Comparison of ENCODE assay signal across 27 cellular contexts in genomic region chr6:14415452-14415851, GRCh38.
"Had no signal": no experiment of that assay in that cellular context is flagged by ENCODE, and none has a peak within 500 bp of the region (broad histone marks: within the 10 kb centered on the region; RNA-seq: fewer than 3 reads in every experiment).

No MANE protein-coding gene starts in this region.

- DNase-seq: colonic mucosa; cortex of kidney; effector CD8-positive, alpha-beta T cell; effector memory CD8-positive, alpha-beta T cell; endodermal cell; erythroblast; esophagus squamous epithelium; foreskin fibroblast; foreskin melanocyte; gastrocnemius medialis; glutamatergic neuron; head of caudate nucleus; heart right ventricle; hippocampal formation; left cardiac atrium; left lung; left ventricle myocardium superior; lower lobe of right lung; mesendoderm; midbrain; naive thymus-derived CD4-positive, alpha-beta T cell had no signal

- H3K27ac ChIP-seq: colonic mucosa, epithelial cell of prostate, esophagus squamous epithelium, gastrocnemius medialis, heart right ventricle, left lung, lower lobe of right lung had no signal

- H3K36me3 ChIP-seq: colonic mucosa, esophagus squamous epithelium, gastrocnemius medialis, heart right ventricle, left lung, lower lobe of right lung had no signal

- H3K4me1 Mint-ChIP-seq: memory B cell; naive thymus-derived CD4-positive, alpha-beta T cell had no signal

- H3K27me3 Mint-ChIP-seq: dendritic cell treated with granulocyte-macrophage colony-stimulating factor and Interleukin-4, amounts not matched to agents 40 ng/mL and 50 ng/mL, for 4 days; effector memory CD8-positive, alpha-beta T cell; memory B cell; naive thymus-derived CD4-positive, alpha-beta T cell had no signal

- H3K4me3 ChIP-seq: colonic mucosa, esophagus squamous epithelium, gastrocnemius medialis, heart right ventricle, left lung, lower lobe of right lung had no signal

- ATAC-seq: effector memory CD8-positive, alpha-beta T cell; esophagus mucosa; gastrocnemius medialis; heart right ventricle; left cardiac atrium; left lung; left ventricle myocardium superior; lower lobe of right lung; naive thymus-derived CD4-positive, alpha-beta T cell had no signal

- H3K27ac Mint-ChIP-seq: dendritic cell treated with granulocyte-macrophage colony-stimulating factor and Interleukin-4, amounts not matched to agents 40 ng/mL and 50 ng/mL, for 4 days; endodermal cell; memory B cell; naive thymus-derived CD4-positive, alpha-beta T cell had no signal

- H3K4me1 ChIP-seq: colonic mucosa, esophagus squamous epithelium, gastrocnemius medialis, left lung, lower lobe of right lung had no signal

- H3K9me3 Mint-ChIP-seq: dendritic cell treated with granulocyte-macrophage colony-stimulating factor and Interleukin-4, amounts not matched to agents 40 ng/mL and 50 ng/mL, for 4 days; effector memory CD8-positive, alpha-beta T cell had no signal

- H3K27me3 ChIP-seq: colonic mucosa, esophagus squamous epithelium, gastrocnemius medialis, heart right ventricle, left lung had no signal

- H3K4me3 Mint-ChIP-seq: dendritic cell treated with granulocyte-macrophage colony-stimulating factor and Interleukin-4, amounts not matched to agents 40 ng/mL and 50 ng/mL, for 4 days; effector memory CD8-positive, alpha-beta T cell; endodermal cell; memory B cell; naive thymus-derived CD4-positive, alpha-beta T cell had no signal

- H3K9me3 ChIP-seq: colonic mucosa, esophagus squamous epithelium, gastrocnemius medialis, left lung, lower lobe of right lung had no signal

- FAIRE-seq: islet of Langerhans, keratinocyte had no signal
